8 cellular contexts compared by ENCODE assay signal in genomic region chr1:182616130-182617074, GRCh38. TPM values are rescaled to one million over a fixed set of nuclear protein-coding genes. Genes with fewer than 3 reads are reported as not detected.
DNase-seq lines count a peak whose midpoint lies in the region; ATAC-seq and TF ChIP-seq lines count a peak whose summit lies in the region.

No MANE protein-coding gene starts in this region.

- peak overlapping the region in 9 of 10 experiments; percentile 40 to 68 (median 56); a peak in 12 of 20 replicates for H3K4me3 ChIP-seq in BLaER1 treated with 17β-estradiol and CSF1 and Interleukin-3, amounts not matched to agents 10 nM and 100 nM
- H3K4me3 ChIP-seq in testis: peak overlapping the region in 1 of 2 donors; percentile 2

- H3K4me1 Mint-ChIP-seq in osteocyte (ENCODE audit: unreplicated experiment): peaks cover 56% of the 10 kb centered on the region

- peak overlapping the region; percentile 78 for H3K4me3 Mint-ChIP-seq in osteocyte (ENCODE audit: unreplicated experiment)

- intact Hi-C loops in testis (cut with DNase I; ENCODE audit: low total_unique reads): no loop called here

- peaks cover 3% of the 10 kb centered on the region for H3K36me3 Mint-ChIP-seq in osteocyte (ENCODE audit: unreplicated experiment)

- DNase-seq in NCI-H82 treated with DMSO at 0.1 percent for 48 hours (lab: John Stamatoyannopoulos, UW; ENCODE audit: unreplicated experiment): peak; percentile 73
- peak; percentile 73 for DNase-seq in activated T-cell treated with anti-CD3 and anti-CD28 coated beads for 24 hours (ENCODE audit: low read depth)
- peak; percentile 71 for DNase-seq in fibroblast of gingiva (ENCODE audit: low read depth)
- DNase-seq in osteocyte (ENCODE audit: extremely low spot score, unreplicated experiment): peak; percentile 91
- DNase-seq in testis: peak; percentile 65

- peaks cover 0 to 15% (median 9%) of the 10 kb centered on the region in 11 experiments; a peak in 16 of 22 replicates for H3K9me3 ChIP-seq in BLaER1 treated with 17β-estradiol and CSF1 and Interleukin-3, amounts not matched to agents 10 nM and 100 nM (replicated peaks in 1 of 11)
- no peaks in the 10 kb centered on the region for H3K9me3 ChIP-seq in testis

- ATAC-seq in GM19452 (IDR thresholded peaks at IDR 0.05; ENCODE audit: unreplicated experiment): peak; percentile 68
- peak; percentile 75 for ATAC-seq in HG03565 (IDR thresholded peaks at IDR 0.05; ENCODE audit: unreplicated experiment)

- H3K27ac Mint-ChIP-seq in osteocyte (ENCODE audit: unreplicated experiment): peak overlapping the region; percentile 98

- H3K4me1 ChIP-seq in BLaER1 treated with 17β-estradiol and CSF1 and Interleukin-3, amounts not matched to agents 10 nM and 100 nM: peaks cover 83 to 97% (median 90%) of the 10 kb centered on the region in 10 experiments
- H3K4me1 ChIP-seq in testis: peaks cover 8% of the 10 kb centered on the region

- H3K36me3 ChIP-seq in BLaER1 treated with 17β-estradiol and CSF1 and Interleukin-3, amounts not matched to agents 10 nM and 100 nM: no peaks in the 10 kb centered on the region
- no peaks in the 10 kb centered on the region for H3K36me3 ChIP-seq in testis (ENCODE audit: low read depth, missing control alignments)

- H3K9ac ChIP-seq in BLaER1 treated with 17β-estradiol and CSF1 and Interleukin-3, amounts not matched to agents 10 nM and 100 nM: peak overlapping the region; percentile 79 to 90 (median 86); a peak in 21 of 22 replicates

- no peak for TF ChIP-seq POLR2A in testis (IDR thresholded peaks at IDR 0.05)

- TF ChIP-seq CTCF in osteocyte (IDR thresholded peaks at IDR 0.05) (no peak), testis (IDR thresholded peaks at IDR 0.05) (no peak)

- H3K9me3 Mint-ChIP-seq in osteocyte (ENCODE audit: unreplicated experiment): peaks cover 9% of the 10 kb centered on the region

- peak overlapping the region; percentile 88 to 97 (median 93); a peak in 21 of 22 replicates for H3K27ac ChIP-seq in BLaER1 treated with 17β-estradiol and CSF1 and Interleukin-3, amounts not matched to agents 10 nM and 100 nM
- H3K27ac ChIP-seq in testis: no peak overlapping the region

- no peaks in the 10 kb centered on the region for H3K27me3 ChIP-seq in BLaER1 treated with 17β-estradiol and CSF1 and Interleukin-3, amounts not matched to agents 10 nM and 100 nM
- H3K27me3 ChIP-seq in testis: no peaks in the 10 kb centered on the region

- H3K27me3 Mint-ChIP-seq in osteocyte (ENCODE audit: unreplicated experiment): no peaks in the 10 kb centered on the region

- peak overlapping the region; percentile 85 to 98 (median 91) for H3K4me2 ChIP-seq in BLaER1 treated with 17β-estradiol and CSF1 and Interleukin-3, amounts not matched to agents 10 nM and 100 nM

- WGBS in testis, 2 donors: 22 to 33% methylated on average over 9 to 19 of the region's 19 CpGs

- no peaks in the 10 kb centered on the region for H4K20me1 ChIP-seq in BLaER1 treated with 17β-estradiol and CSF1 and Interleukin-3, amounts not matched to agents 10 nM and 100 nM

RNA-seq across cellular contexts. Expression of gene RGS16, which starts 12.2 kb away (rescaled TPM):
- total RNA-seq in osteocyte (0.48 and 1.1 TPM in 2 replicates), testis (1 to 10 TPM in 1 of 2 donors, under 1 TPM in 1; 0.93 to 1.3 TPM)
- polyA plus RNA-seq in testis (ENCODE audit: insufficient read depth, low read depth, low replicate concordance): 3.2 TPM

RNA-seq across cellular contexts. Expression of gene RNASEL, which starts 27.3 kb away (rescaled TPM):
- total RNA-seq in osteocyte: 4.2 and 4.5 TPM in 2 replicates
- total RNA-seq in testis: 1 to 10 TPM; 5.4 to 7.5 TPM
- polyA plus RNA-seq in testis (ENCODE audit: insufficient read depth, low read depth, low replicate concordance): 4.7 TPM

Comparison
In these comparisons a context has a peak if more than half of its experiments do, and no peak if none do; other contexts are left out.
1. H3K27ac ChIP-seq: peak in BLaER1 treated with 17β-estradiol and CSF1 and Interleukin-3, amounts not matched to agents 10 nM and 100 nM (11 of 11); none in testis (0 of 2).
2. Peak in every context shown above with its lines, with median percentiles within 50 percentile points of each other: DNase-seq.